39 cellular contexts compared by ENCODE assay signal in the genomic region with DNA sequence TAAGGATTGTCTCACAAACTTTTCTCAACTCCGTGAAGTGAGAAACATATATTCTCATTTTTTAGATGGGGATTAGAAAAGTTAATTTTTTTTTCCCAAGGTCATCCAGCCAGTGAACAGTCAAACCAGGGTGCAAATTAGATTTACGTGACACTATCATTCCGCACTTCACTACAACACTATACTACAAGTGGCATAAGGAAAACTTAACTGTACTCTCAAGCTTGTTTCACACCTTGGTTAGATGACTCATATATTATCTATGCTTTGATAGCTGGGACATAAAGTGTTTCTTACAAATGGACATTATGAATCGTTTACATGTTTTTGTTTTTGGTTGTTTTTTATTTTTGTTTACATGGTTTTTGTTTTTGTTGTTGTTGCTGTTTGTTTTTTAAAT.
"Had no signal": no experiment of that assay in that cellular context is flagged by ENCODE, and none has a peak within 500 bp of the region (broad histone marks: within the 10 kb centered on the region; RNA-seq: fewer than 3 reads in every experiment).

No MANE protein-coding gene starts in this region.

- H3K27ac ChIP-seq: adrenal gland, ascending aorta, body of pancreas, brain microvascular endothelial cell, breast epithelium, cardiac muscle cell had no signal

- H3K9me3 Mint-ChIP-seq: activated naive CD4-positive, alpha-beta T cell treated with anti-CD3 and anti-CD28 coated beads for 36 hours; activated naive CD4-positive, alpha-beta T cell treated with anti-CD3 and anti-CD28 coated beads, Interleukin-2, amount 10 ng/mL, durations not matched to agents 7 days and 5 days; activated naive CD4-positive, alpha-beta T cell treated with anti-CD3 and anti-CD28 coated beads, Interleukin-2, amount 50 U/mL, for 24 hours; activated naive CD4-positive, alpha-beta T cell treated with anti-CD3 and anti-CD28 coated beads, Interleukin-2, amount 50 U/mL, for 72 hours; activated naive CD8-positive, alpha-beta T cell treated with anti-CD3 and anti-CD28 coated beads for 36 hours; activated naive CD8-positive, alpha-beta T cell treated with anti-CD3 and anti-CD28 coated beads, Interleukin-2, amount 10 ng/mL, durations not matched to agents 7 days and 5 days; activated naive CD8-positive, alpha-beta T cell treated with anti-CD3 and anti-CD28 coated beads, Interleukin-2, amount 50 U/mL, for 24 hours; activated T-cell treated with anti-CD3 and anti-CD28 coated beads, Interleukin-2, amount 50 U/mL, for 4 hours; activated T-cell treated with anti-CD3 and anti-CD28 coated beads, Interleukin-2, amount 50 U/mL, for 72 hours; activated T-helper 1 cell treated with anti-CD3 and anti-CD28 coated beads, Interleukin-12 subunit alpha, Interleukin-12 subunit beta, Interleukin-2, Interleukin-4 antibody, amounts not matched to agents 30 ng/mL and 10 ng/mL and 1 ng/mL, durations not matched to agents 14 hours and 24 hours and 36 hours; activated T-helper 17 cell treated with anti-CD3 and anti-CD28 coated beads, Interleukin-2, amount 50 U/mL, for 72 hours; activated T-helper 2 cell treated with anti-CD3 and anti-CD28 coated beads, Interferon-gamma antibody, Interleukin-2, Interleukin-4, amounts not matched to agents 10 μg/mL and 5 μg/mL and 100 μg/mL, durations not matched to agents 14 hours and 24 hours and 36 hours; brain; central memory CD8-positive, alpha-beta T cell had no signal

- H3K27me3 ChIP-seq: adrenal gland, ascending aorta, body of pancreas, brain microvascular endothelial cell, breast epithelium, cardiac muscle cell had no signal

- H3K4me3 Mint-ChIP-seq: activated naive CD4-positive, alpha-beta T cell treated with anti-CD3 and anti-CD28 coated beads for 36 hours; activated naive CD4-positive, alpha-beta T cell treated with anti-CD3 and anti-CD28 coated beads, Interleukin-2, amount 10 ng/mL, durations not matched to agents 7 days and 5 days; activated naive CD4-positive, alpha-beta T cell treated with anti-CD3 and anti-CD28 coated beads, Interleukin-2, amount 50 U/mL, for 24 hours; activated naive CD8-positive, alpha-beta T cell; activated naive CD8-positive, alpha-beta T cell treated with anti-CD3 and anti-CD28 coated beads for 36 hours; activated naive CD8-positive, alpha-beta T cell treated with anti-CD3 and anti-CD28 coated beads, Interleukin-2, amount 10 ng/mL, durations not matched to agents 7 days and 5 days; activated naive CD8-positive, alpha-beta T cell treated with anti-CD3 and anti-CD28 coated beads, Interleukin-2, amount 50 U/mL, for 24 hours; activated T-cell treated with anti-CD3 and anti-CD28 coated beads, Interleukin-2, amount 50 U/mL, for 4 hours; activated T-cell treated with anti-CD3 and anti-CD28 coated beads, Interleukin-2, amount 50 U/mL, for 72 hours; activated T-helper 1 cell treated with anti-CD3 and anti-CD28 coated beads, Interleukin-12 subunit alpha, Interleukin-12 subunit beta, Interleukin-2, Interleukin-4 antibody, amounts not matched to agents 30 ng/mL and 10 ng/mL and 1 ng/mL, durations not matched to agents 14 hours and 24 hours and 36 hours; activated T-helper 17 cell treated with anti-CD3 and anti-CD28 coated beads, Interleukin-2, amount 50 U/mL, for 72 hours; brain; central memory CD8-positive, alpha-beta T cell had no signal

- DNase-seq: activated effector memory CD4-positive, alpha-beta T cell treated with anti-CD3 and anti-CD28 coated beads, Interleukin-2, amount 50 U/mL, for 16 hours; activated effector memory CD4-positive, alpha-beta T cell treated with Interleukin-2 at 50 U/mL for 16 hours; activated gamma-delta T cell; activated gamma-delta T cell treated with Interleukin-2 at 50 U/mL for 16 hours; activated naive CD4-positive, alpha-beta T cell; activated naive CD4-positive, alpha-beta T cell treated with anti-CD3 and anti-CD28 coated beads for 36 hours; activated naive CD4-positive, alpha-beta T cell treated with anti-CD3 and anti-CD28 coated beads, Interleukin-2, amount 10 ng/mL, durations not matched to agents 7 days and 5 days; activated naive CD4-positive, alpha-beta T cell treated with anti-CD3 and anti-CD28 coated beads, Interleukin-2, amount 50 U/mL, for 16 hours; activated naive CD4-positive, alpha-beta T cell treated with Interleukin-2 at 50 U/mL for 16 hours; activated naive CD8-positive, alpha-beta T cell treated with anti-CD3 and anti-CD28 coated beads for 36 hours; activated naive CD8-positive, alpha-beta T cell treated with anti-CD3 and anti-CD28 coated beads, Interleukin-2, amount 10 ng/mL, durations not matched to agents 7 days and 5 days; activated naive CD8-positive, alpha-beta T cell treated with anti-CD3 and anti-CD28 coated beads, Interleukin-2, amount 50 U/mL, for 24 hours; activated T-cell treated with anti-CD3 and anti-CD28 coated beads, Interleukin-2, amount 50 U/mL, for 4 hours; activated T-cell treated with anti-CD3 and anti-CD28 coated beads, Interleukin-2, amount 50 U/mL, for 48 hours; activated T-cell treated with anti-CD3 and anti-CD28 coated beads, Interleukin-2, amount 50 U/mL, for 72 hours; adrenal gland; amniotic stem cell; amygdala; anterior cingulate cortex; aorta; body of pancreas; brain microvascular endothelial cell; caudate nucleus; central memory CD4-positive, alpha-beta T cell; cerebellar nuclear complex had no signal

- H3K36me3 ChIP-seq: adrenal gland, ascending aorta, brain microvascular endothelial cell, breast epithelium, cardiac muscle cell had no signal

- H3K27ac Mint-ChIP-seq: activated naive CD4-positive, alpha-beta T cell treated with anti-CD3 and anti-CD28 coated beads for 36 hours; activated naive CD4-positive, alpha-beta T cell treated with anti-CD3 and anti-CD28 coated beads, Interleukin-2, amount 10 ng/mL, durations not matched to agents 7 days and 5 days; activated naive CD4-positive, alpha-beta T cell treated with anti-CD3 and anti-CD28 coated beads, Interleukin-2, amount 50 U/mL, for 24 hours; activated naive CD4-positive, alpha-beta T cell treated with anti-CD3 and anti-CD28 coated beads, Interleukin-2, amount 50 U/mL, for 72 hours; activated naive CD8-positive, alpha-beta T cell; activated naive CD8-positive, alpha-beta T cell treated with anti-CD3 and anti-CD28 coated beads for 36 hours; activated naive CD8-positive, alpha-beta T cell treated with anti-CD3 and anti-CD28 coated beads, Interleukin-2, amount 10 ng/mL, durations not matched to agents 7 days and 5 days; activated naive CD8-positive, alpha-beta T cell treated with anti-CD3 and anti-CD28 coated beads, Interleukin-2, amount 50 U/mL, for 24 hours; activated T-cell treated with anti-CD3 and anti-CD28 coated beads, Interleukin-2, amount 50 U/mL, for 72 hours; activated T-helper 1 cell treated with anti-CD3 and anti-CD28 coated beads, Interleukin-12 subunit alpha, Interleukin-12 subunit beta, Interleukin-2, Interleukin-4 antibody, amounts not matched to agents 30 ng/mL and 10 ng/mL and 1 ng/mL, durations not matched to agents 14 hours and 24 hours and 36 hours; activated T-helper 17 cell treated with anti-CD3 and anti-CD28 coated beads, Interleukin-2, amount 50 U/mL, for 72 hours; activated T-helper 2 cell treated with anti-CD3 and anti-CD28 coated beads, Interferon-gamma antibody, Interleukin-2, Interleukin-4, amounts not matched to agents 10 μg/mL and 5 μg/mL and 100 μg/mL, durations not matched to agents 14 hours and 24 hours and 36 hours; brain had no signal

- FAIRE-seq: astrocyte, bronchial epithelial cell, colon had no signal

- ATAC-seq: activated naive CD4-positive, alpha-beta T cell treated with anti-CD3 and anti-CD28 coated beads, Interleukin-2, amount 50 U/mL, for 72 hours; activated naive CD8-positive, alpha-beta T cell treated with anti-CD3 and anti-CD28 coated beads, Interleukin-2, amount 50 U/mL, for 24 hours; activated T-cell treated with anti-CD3 and anti-CD28 coated beads, Interleukin-2, amount 50 U/mL, for 4 hours; activated T-cell treated with anti-CD3 and anti-CD28 coated beads, Interleukin-2, amount 50 U/mL, for 72 hours; activated T-helper 17 cell treated with anti-CD3 and anti-CD28 coated beads, Interleukin-2, amount 50 U/mL, for 72 hours; body of pancreas had no signal

- H3K36me3 Mint-ChIP-seq: activated naive CD4-positive, alpha-beta T cell treated with anti-CD3 and anti-CD28 coated beads, Interleukin-2, amount 10 ng/mL, durations not matched to agents 7 days and 5 days; activated naive CD4-positive, alpha-beta T cell treated with anti-CD3 and anti-CD28 coated beads, Interleukin-2, amount 50 U/mL, for 24 hours; activated naive CD4-positive, alpha-beta T cell treated with anti-CD3 and anti-CD28 coated beads, Interleukin-2, amount 50 U/mL, for 72 hours; activated naive CD8-positive, alpha-beta T cell; activated naive CD8-positive, alpha-beta T cell treated with anti-CD3 and anti-CD28 coated beads for 36 hours; activated naive CD8-positive, alpha-beta T cell treated with anti-CD3 and anti-CD28 coated beads, Interleukin-2, amount 10 ng/mL, durations not matched to agents 7 days and 5 days; brain had no signal

- H3K4me1 ChIP-seq: adrenal gland, ascending aorta, body of pancreas, breast epithelium had no signal

- H3K4me3 ChIP-seq: adrenal gland, ascending aorta, body of pancreas, breast epithelium, cardiac muscle cell had no signal

- H3K27me3 Mint-ChIP-seq: activated naive CD4-positive, alpha-beta T cell treated with anti-CD3 and anti-CD28 coated beads, Interleukin-2, amount 10 ng/mL, durations not matched to agents 7 days and 5 days; activated naive CD4-positive, alpha-beta T cell treated with anti-CD3 and anti-CD28 coated beads, Interleukin-2, amount 50 U/mL, for 24 hours; activated naive CD8-positive, alpha-beta T cell; activated naive CD8-positive, alpha-beta T cell treated with anti-CD3 and anti-CD28 coated beads for 36 hours; activated naive CD8-positive, alpha-beta T cell treated with anti-CD3 and anti-CD28 coated beads, Interleukin-2, amount 10 ng/mL, durations not matched to agents 7 days and 5 days; activated naive CD8-positive, alpha-beta T cell treated with anti-CD3 and anti-CD28 coated beads, Interleukin-2, amount 50 U/mL, for 24 hours; activated T-helper 17 cell treated with anti-CD3 and anti-CD28 coated beads, Interleukin-2, amount 50 U/mL, for 72 hours; brain; central memory CD8-positive, alpha-beta T cell had no signal

- H3K9me3 ChIP-seq: adrenal gland, ascending aorta, body of pancreas, breast epithelium had no signal

- H3K4me1 Mint-ChIP-seq: activated naive CD4-positive, alpha-beta T cell treated with anti-CD3 and anti-CD28 coated beads, Interleukin-2, amount 10 ng/mL, durations not matched to agents 7 days and 5 days; activated naive CD4-positive, alpha-beta T cell treated with anti-CD3 and anti-CD28 coated beads, Interleukin-2, amount 50 U/mL, for 24 hours; activated naive CD8-positive, alpha-beta T cell treated with anti-CD3 and anti-CD28 coated beads for 36 hours; activated naive CD8-positive, alpha-beta T cell treated with anti-CD3 and anti-CD28 coated beads, Interleukin-2, amount 10 ng/mL, durations not matched to agents 7 days and 5 days; activated naive CD8-positive, alpha-beta T cell treated with anti-CD3 and anti-CD28 coated beads, Interleukin-2, amount 50 U/mL, for 24 hours; activated T-helper 17 cell treated with anti-CD3 and anti-CD28 coated beads, Interleukin-2, amount 50 U/mL, for 72 hours; central memory CD8-positive, alpha-beta T cell had no signal
